ENCODE assay signal across 8 cellular contexts in genomic region chr6:46042355-46042999, GRCh38. TPM values are rescaled to one million over a fixed set of nuclear protein-coding genes. Genes with fewer than 3 reads are reported as not detected.
DNase-seq lines count a peak whose midpoint lies in the region; ATAC-seq and TF ChIP-seq lines count a peak whose summit lies in the region.

No MANE protein-coding gene starts in this region.

- peak; percentile 63 for TF ChIP-seq CTCF in colonic mucosa (IDR thresholded peaks at IDR 0.05)

- H3K9ac ChIP-seq in colonic mucosa (ENCODE audit: low read depth in 2 of 2, low read length in 2 of 2): no peak overlapping the region

- no peaks in the 10 kb centered on the region for H3K9me3 ChIP-seq in colonic mucosa

- DNase-seq in DMS114 treated with DMSO at 0.1 percent for 48 hours (lab: John Stamatoyannopoulos, UW; ENCODE audit: unreplicated experiment) (peak; percentile 4), NOMO-1 (lab: John Stamatoyannopoulos, UW; ENCODE audit: unreplicated experiment in 2 of 2) (peak; percentile 37 to 65), colonic mucosa (peak; percentile 48), lung microvascular endothelial cell (ENCODE audit: low read depth in 2 of 2) (peak; percentile 56 to 63), occipital lobe (lab: John Stamatoyannopoulos, UW) (no peak), KG1 (lab: John Stamatoyannopoulos, UW) (no peak)

- no peaks in the 10 kb centered on the region for H3K27me3 ChIP-seq in colonic mucosa

- no peak overlapping the region for H3K4me3 ChIP-seq in colonic mucosa

- intact Hi-C loops in colonic mucosa (cut with DNase I): loop anchor here (10.0 kb wide), 1 partner anchor 182 kb away; no protein-coding TSS in a partner anchor

- peak; percentile 89 for ATAC-seq in GM18907 (IDR thresholded peaks at IDR 0.05; ENCODE audit: unreplicated experiment)
- peak; percentile 82 for ATAC-seq in HG03354 (IDR thresholded peaks at IDR 0.05; ENCODE audit: poor library complexity, severe bottlenecking, unreplicated experiment)

- H3K27ac ChIP-seq in colonic mucosa: no peak overlapping the region

- no peaks in the 10 kb centered on the region for H3K36me3 ChIP-seq in colonic mucosa

- H3K4me1 ChIP-seq in colonic mucosa: no peaks in the 10 kb centered on the region

RNA-seq across cellular contexts. Expression of gene CLIC5, which starts 26.8 kb away (rescaled TPM):
- total RNA-seq in colonic mucosa (10 to 100 TPM; 72.8 to 74.9 TPM), lung microvascular endothelial cell (under 0.01 TPM in 1 of 2 replicates, not detected in the other), occipital lobe (0.47 TPM)

Comparison
In these comparisons a context has a peak if more than half of its experiments do, and no peak if none do; other contexts are left out.
1. DNase-seq: peak in DMS114 treated with DMSO at 0.1 percent for 48 hours (single experiment), NOMO-1 (2 of 2), colonic mucosa (single experiment) and lung microvascular endothelial cell (2 of 2); none in occipital lobe (single experiment) and KG1 (single experiment).
2. RNA of gene CLIC5, which starts 26.8 kb away (total RNA-seq): 72.8 to 74.9 TPM in colonic mucosa; 0.47 TPM in occipital lobe (single experiment) and under 0.01 TPM in lung microvascular endothelial cell; every median in the first group is over 10 times any median in the second.